ENCODE assay signal across 8 cellular contexts in genomic region chr15:68818088-68818670, GRCh38. TPM values are rescaled to one million over a fixed set of nuclear protein-coding genes. Genes with fewer than 3 reads are reported as not detected.
DNase-seq lines count a peak whose midpoint lies in the region; ATAC-seq, FAIRE-seq and TF ChIP-seq lines count a peak whose summit lies in the region.

No MANE protein-coding gene starts in this region.

- peaks cover 3% of the 10 kb centered on the region for H3K27me3 Mint-ChIP-seq in activated CD8-positive, alpha-beta T cell treated with anti-CD3 and anti-CD28 coated beads, Interleukin-2, amount 10 ng/mL, durations not matched to agents 7 days and 5 days (ENCODE audit: low read depth)
- no peaks in the 10 kb centered on the region for H3K27me3 Mint-ChIP-seq in memory B cell

- H3K4me1 ChIP-seq in effector memory CD4-positive, alpha-beta T cell (ENCODE audit: control insufficient read depth, insufficient read depth, low read length, poor library complexity, severe bottlenecking) = peaks cover 9% of the 10 kb centered on the region

- CTCF ChIA-PET in activated CD8-positive, alpha-beta T cell treated with anti-CD3 and anti-CD28 coated beads, Interleukin-2, amount 10 ng/mL, durations not matched to agents 7 days and 5 days (lab: Charles Lee) = interaction anchor here (1.2 to 1.6 kb wide), 3 partner anchors 9 to 58 kb away, joined by 3 read pairs; no protein-coding TSS in a partner anchor

- H3K4me3 ChIP-seq in effector memory CD4-positive, alpha-beta T cell (ENCODE audit: insufficient read depth, low read depth, low read length, poor library complexity, severe bottlenecking) = peak overlapping the region; percentile 74

- H3K4me1 Mint-ChIP-seq in activated CD8-positive, alpha-beta T cell treated with anti-CD3 and anti-CD28 coated beads, Interleukin-2, amount 10 ng/mL, durations not matched to agents 7 days and 5 days (ENCODE audit: low read depth) = peaks cover 41% of the 10 kb centered on the region
- H3K4me1 Mint-ChIP-seq in memory B cell = peaks cover 34% of the 10 kb centered on the region

- H3K27ac ChIP-seq in effector memory CD4-positive, alpha-beta T cell (ENCODE audit: insufficient read depth, low read length, poor library complexity, severe bottlenecking) = peak overlapping the region; percentile 83

- peaks cover 40% of the 10 kb centered on the region for H3K36me3 Mint-ChIP-seq in activated CD8-positive, alpha-beta T cell treated with anti-CD3 and anti-CD28 coated beads, Interleukin-2, amount 10 ng/mL, durations not matched to agents 7 days and 5 days (ENCODE audit: low read depth)
- H3K36me3 Mint-ChIP-seq in memory B cell = peaks cover 1% of the 10 kb centered on the region

- peak; percentile 56 for TF ChIP-seq POLR2A in H54 (IDR thresholded peaks at IDR 0.05; ENCODE audit: low read depth, low read length)

- peak overlapping the region; percentile 93 for H3K27ac Mint-ChIP-seq in activated CD8-positive, alpha-beta T cell treated with anti-CD3 and anti-CD28 coated beads, Interleukin-2, amount 10 ng/mL, durations not matched to agents 7 days and 5 days
- peak overlapping the region; percentile 94 for H3K27ac Mint-ChIP-seq in memory B cell

- ATAC-seq in activated CD8-positive, alpha-beta T cell treated with anti-CD3 and anti-CD28 coated beads, Interleukin-2, amount 10 ng/mL, durations not matched to agents 7 days and 5 days = peak; percentile 47
- peak; percentile 33 for ATAC-seq in memory B cell (ENCODE audit: low read depth)
- no peak for ATAC-seq in HG03097 (IDR thresholded peaks at IDR 0.05; ENCODE audit: low FRiP score, unreplicated experiment)

- no peaks in the 10 kb centered on the region for H3K27me3 ChIP-seq in effector memory CD4-positive, alpha-beta T cell (replicated peaks; ENCODE audit: control insufficient read depth, insufficient read depth, low read length, poor library complexity, severe bottlenecking)

- DNase-seq in AML-193 (lab: John Stamatoyannopoulos, UW) = peak; percentile 40 to 47
- DNase-seq in H54 (ENCODE audit: insufficient read length, low spot score) = peak; percentile 45
- peak; percentile 75 for DNase-seq in NCI-H526 treated with DMSO at 0.1 percent for 48 hours (lab: John Stamatoyannopoulos, UW)
- DNase-seq in activated CD8-positive, alpha-beta T cell treated with anti-CD3 and anti-CD28 coated beads, Interleukin-2, amount 10 ng/mL, durations not matched to agents 7 days and 5 days = peak; percentile 66
- peak; percentile 44 to 60 (median 54) for DNase-seq in effector memory CD4-positive, alpha-beta T cell
- DNase-seq in memory B cell (ENCODE audit: low spot score in 2 of 2) = peak; percentile 42 to 62
- DNase-seq in stimulated activated CD8-positive, alpha-beta memory T cell treated with anti-CD3 and anti-CD28 coated beads, Interleukin-12 subunit alpha, Interleukin-12 subunit beta, amount 100 ng/mL, for 4 hours (ENCODE audit: low read depth) = peak; percentile 64

- H3K9me3 Mint-ChIP-seq in activated CD8-positive, alpha-beta T cell treated with anti-CD3 and anti-CD28 coated beads, Interleukin-2, amount 10 ng/mL, durations not matched to agents 7 days and 5 days (ENCODE audit: insufficient read depth) = no peaks in the 10 kb centered on the region
- H3K9me3 Mint-ChIP-seq in memory B cell = no peaks in the 10 kb centered on the region

- peak overlapping the region; percentile 100 for H3K4me3 Mint-ChIP-seq in activated CD8-positive, alpha-beta T cell treated with anti-CD3 and anti-CD28 coated beads, Interleukin-2, amount 10 ng/mL, durations not matched to agents 7 days and 5 days
- peak overlapping the region; percentile 100 for H3K4me3 Mint-ChIP-seq in memory B cell

- POLR2A ChIA-PET in activated CD8-positive, alpha-beta T cell treated with anti-CD3 and anti-CD28 coated beads, Interleukin-2, amount 10 ng/mL, durations not matched to agents 7 days and 5 days (lab: Charles Lee) = interaction anchor here (0.8 to 5.8 kb wide), 5 partner anchors 9 to 634 kb away, joined by 3 to 61 read pairs (median 13); partner anchors contain the start of gene RPLP1

- no peaks in the 10 kb centered on the region for H3K36me3 ChIP-seq in effector memory CD4-positive, alpha-beta T cell (ENCODE audit: control insufficient read depth, insufficient read depth, low read length)

- no peak for FAIRE-seq in H54 (lab: Jason Lieb, UNC)

- H3K9me3 ChIP-seq in effector memory CD4-positive, alpha-beta T cell (ENCODE audit: control insufficient read depth, low read length) = no peaks in the 10 kb centered on the region

RNA-seq across cellular contexts. Expression of gene ANP32A, which starts 2.5 kb away (rescaled TPM):
- total RNA-seq in activated CD8-positive, alpha-beta T cell treated with anti-CD3 and anti-CD28 coated beads, Interleukin-2, amount 10 ng/mL, durations not matched to agents 7 days and 5 days = 100 to 1,000 TPM; 227 TPM
